25 cellular contexts compared by ENCODE assay signal in the genomic region with DNA sequence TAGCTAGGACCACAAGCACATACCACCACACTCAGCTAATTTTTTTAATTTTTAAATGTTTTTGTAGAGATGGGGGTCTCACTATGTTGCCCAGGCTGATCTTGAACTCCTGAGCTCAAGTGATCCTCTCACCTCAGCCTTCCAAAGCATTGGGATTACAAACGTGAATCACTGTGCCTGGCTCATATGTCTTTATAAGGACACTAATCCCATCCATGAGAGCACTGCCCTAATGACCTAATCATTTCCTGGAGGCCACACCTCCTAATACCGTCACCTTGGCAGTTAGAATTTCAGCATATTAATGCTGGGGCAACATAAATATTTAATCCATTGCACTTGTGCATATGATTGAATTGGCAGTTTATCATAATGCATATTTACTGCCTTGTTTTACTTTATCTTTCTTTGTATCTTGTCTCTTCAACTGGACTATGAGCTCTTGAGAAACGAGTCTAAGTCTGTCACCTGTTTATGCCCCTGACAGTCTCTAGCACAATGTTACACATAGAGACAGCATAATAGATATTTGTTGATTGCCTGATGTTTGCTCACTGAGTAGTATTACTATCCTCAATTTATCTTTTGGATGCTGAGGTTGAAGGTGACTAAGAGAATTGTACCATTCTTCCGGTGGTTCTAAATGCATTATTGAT.
DNase-seq lines count a peak whose midpoint lies in the region; ATAC-seq, FAIRE-seq and TF ChIP-seq lines count a peak whose summit lies in the region.
"Had no signal": no experiment of that assay in that cellular context is flagged by ENCODE, and none has a peak within 500 bp of the region (broad histone marks: within the 10 kb centered on the region; RNA-seq: fewer than 3 reads in every experiment).

No MANE protein-coding gene starts in this region.

- H3K27me3 Mint-ChIP-seq in brain = no peaks in the 10 kb centered on the region

- TF ChIP-seq RAD21 in HepG2 (CRISPR knock-in tag; IDR thresholded peaks at IDR 0.05) = no peak

- no peaks in the 10 kb centered on the region for H3K27me3 ChIP-seq in HepG2 (ENCODE audit: control insufficient read depth in 1 of 2, insufficient read depth in 2 of 2, low read length in 2 of 2)
- H3K27me3 ChIP-seq: BLaER1 treated with 17β-estradiol and CSF1 and Interleukin-3, amounts not matched to agents 10 nM and 100 nM; dorsolateral prefrontal cortex; esophagus squamous epithelium had no signal

- peaks cover 12 to 22% (median 16%) of the 10 kb centered on the region in 5 experiments for H3K9me3 Mint-ChIP-seq in brain

- ATAC-seq in HepG2 = peak; percentile 87
- ATAC-seq: activated CD8-positive, alpha-beta memory T cell treated with anti-CD3 and anti-CD28 coated beads, Interleukin-2, amount 10 ng/mL, durations not matched to agents 7 days and 5 days had no signal

- no peak overlapping the region for H2AFZ ChIP-seq in HepG2 (ENCODE audit: low read length)

- no peak for FAIRE-seq in HepG2 (lab: Jason Lieb, UNC)
- FAIRE-seq: D721Med, G401.6, TTC549 had no signal

- H3K36me3 ChIP-seq in HepG2 (replicated peaks in 1 of 2; ENCODE audit: control insufficient read depth in 1 of 2, insufficient read depth in 2 of 2, low read length in 2 of 2) = no peaks in the 10 kb centered on the region
- H3K36me3 ChIP-seq: esophagus squamous epithelium had no signal

- peak; percentile 2 for DNase-seq in M059J (ENCODE audit: low read depth)
- peak; percentile 63 for DNase-seq in HepG2 (ENCODE audit: low spot score)
- DNase-seq in KBM-7 = no peak
- no peak for DNase-seq in lower leg skin (ENCODE audit: low spot score in 2 of 2)
- no peak for DNase-seq in OCI-M2 (lab: John Stamatoyannopoulos, UW; ENCODE audit: unreplicated experiment)
- no peak for DNase-seq in NCI-H2227 treated with DMSO at 0.1 percent for 48 hours (lab: John Stamatoyannopoulos, UW)
- DNase-seq: activated CD4-positive, alpha-beta T cell treated with anti-CD3 and anti-CD28 coated beads for 4 hours; activated CD8-positive, alpha-beta memory T cell treated with anti-CD3 and anti-CD28 coated beads, Interleukin-2, amount 10 ng/mL, durations not matched to agents 7 days and 5 days; dorsolateral prefrontal cortex; esophagus squamous epithelium; immature natural killer cell; NCI-H1694; NCI-H345; stimulated activated CD4-positive, alpha-beta T cell treated with anti-CD3 and anti-CD28 coated beads, Interleukin-4, amount 100 ng/mL, for 4 hours; SW 1271 had no signal

- H3K9ac ChIP-seq in HepG2 (ENCODE audit: insufficient read depth, low read depth, low read length) = no peak overlapping the region
- H3K9ac ChIP-seq: BLaER1 treated with 17β-estradiol and CSF1 and Interleukin-3, amounts not matched to agents 10 nM and 100 nM had no signal

- H3K4me3 ChIP-seq in HepG2 (replicated peaks in 1 of 3; ENCODE audit: insufficient read depth in 1 of 3, low read depth in 2 of 3, low read length in 3 of 3) = no peak overlapping the region
- H3K4me3 ChIP-seq in lower leg skin (ENCODE audit: low read depth, poor library complexity, severe bottlenecking) = no peak overlapping the region
- H3K4me3 ChIP-seq: BLaER1 treated with 17β-estradiol and CSF1 and Interleukin-3, amounts not matched to agents 10 nM and 100 nM; dorsolateral prefrontal cortex; esophagus squamous epithelium; lung; skin epidermis had no signal

- in situ Hi-C loops in HepG2 (cut with HindIII; ENCODE audit: extremely low pct_ligation_motif_present, low pct_unique_long_range_greater_than_20kb) = no loop called here
- in situ Hi-C loops in KBM-7 (cut with MboI; ENCODE audit: low pct_unique_long_range_greater_than_20kb, low sequenced_read_pairs) = no loop called here

- CTCF ChIA-PET in HepG2 (lab: Yijun Ruan, JAX; ENCODE audit: low intra/inter-chr PET ratio, low total read pairs) = no interaction called here

- peak overlapping the region; percentile 10; the same call in 1 of the 2 replicates for H3K4me2 ChIP-seq in HepG2 (ENCODE audit: low read depth, low read length)

- H4K20me1 ChIP-seq in HepG2 (ENCODE audit: insufficient read depth, low read length) = no peaks in the 10 kb centered on the region
- H4K20me1 ChIP-seq: BLaER1 treated with 17β-estradiol and CSF1 and Interleukin-3, amounts not matched to agents 10 nM and 100 nM had no signal

- H3K27ac Mint-ChIP-seq in brain = peak overlapping the region in 3 of 5 experiments; percentile 84 to 92 (median 87)
- H3K27ac Mint-ChIP-seq: activated CD8-positive, alpha-beta memory T cell treated with anti-CD3 and anti-CD28 coated beads, Interleukin-2, amount 10 ng/mL, durations not matched to agents 7 days and 5 days; activated T-helper 2 cell treated with anti-CD3 and anti-CD28 coated beads, Interferon-gamma antibody, Interleukin-2, Interleukin-4, amounts not matched to agents 10 μg/mL and 5 μg/mL and 100 μg/mL, durations not matched to agents 14 hours and 24 hours and 36 hours; immature natural killer cell had no signal

- H3K9me3 ChIP-seq in HepG2 (ENCODE audit: low read length) = no peaks in the 10 kb centered on the region; the same call in 1 of the 2 replicates

- intact Hi-C loops in HepG2 (cut with micrococcal nuclease; ENCODE audit: unreplicated experiment) = no loop called here
- intact Hi-C loops in lower leg skin (cut with DNase I; ENCODE audit: low total_unique reads) = no loop called here

- H3K27ac ChIP-seq in 22Rv1 = 0 out of 2 replicates have a peak overlapping the region, but pooled peaks have one; percentile 23
- peak overlapping the region; percentile 53 for H3K27ac ChIP-seq in HepG2 (ENCODE audit: extremely low read length, insufficient read depth, low read length)
- H3K27ac ChIP-seq: BLaER1 treated with 17β-estradiol and CSF1 and Interleukin-3, amounts not matched to agents 10 nM and 100 nM; dorsolateral prefrontal cortex; skin epidermis had no signal

- H3K4me3 Mint-ChIP-seq in brain = no peak overlapping the region
- H3K4me3 Mint-ChIP-seq: activated CD8-positive, alpha-beta memory T cell treated with anti-CD3 and anti-CD28 coated beads, Interleukin-2, amount 10 ng/mL, durations not matched to agents 7 days and 5 days; immature natural killer cell; nephron had no signal

- H3K36me3 Mint-ChIP-seq in brain = peaks cover 72% of the 10 kb centered on the region
- H3K36me3 Mint-ChIP-seq: activated CD8-positive, alpha-beta memory T cell treated with anti-CD3 and anti-CD28 coated beads, Interleukin-2, amount 10 ng/mL, durations not matched to agents 7 days and 5 days had no signal

- peaks cover 52% of the 10 kb centered on the region for H3K4me1 ChIP-seq in HepG2 (ENCODE audit: insufficient read depth, low read length)

- TF ChIP-seq CTCF in 22Rv1 (IDR thresholded peaks at IDR 0.05) = no peak
- TF ChIP-seq CTCF in brain (conservative IDR thresholded peaks at IDR 0.05) = no peak
- no peak for TF ChIP-seq CTCF in HepG2 (CRISPR knock-in tag; IDR thresholded peaks at IDR 0.05)
- no peak for TF ChIP-seq CTCF in lower leg skin (IDR thresholded peaks at IDR 0.05)

- no peaks in the 10 kb centered on the region for H3K79me2 ChIP-seq in HepG2 (ENCODE audit: insufficient read depth, low read length)

- peaks cover 55% of the 10 kb centered on the region for H3K4me1 Mint-ChIP-seq in brain
- H3K4me1 Mint-ChIP-seq: activated CD8-positive, alpha-beta memory T cell treated with anti-CD3 and anti-CD28 coated beads, Interleukin-2, amount 10 ng/mL, durations not matched to agents 7 days and 5 days; immature natural killer cell had no signal

- WGBS in HepG2 (ENCODE audit: low lambda C conversion rate) = 15% methylated on average over 4 of the region's 4 CpGs
- 41 to 43% methylated on average over 4 of the region's 4 CpGs for WGBS in lower leg skin, 2 donors

- no peak for TF ChIP-seq POLR2A in HepG2 (IDR thresholded peaks at IDR 0.05; ENCODE audit: insufficient read depth in 1 of 2, low read depth in 2 of 2, low read length in 2 of 2)
- TF ChIP-seq POLR2A in lower leg skin (IDR thresholded peaks at IDR 0.05) = no peak

- no TSS peak for BruUV-seq in HepG2 (replicated peaks; lab: Mats Ljungman, UMichigan)

- POLR2A ChIA-PET in HepG2 (lab: Yijun Ruan, JAX) = no interaction called here

- TF ChIP-seq EP300 in HepG2 (IDR thresholded peaks at IDR 0.05; ENCODE audit: low read depth in 2 of 2, low read length in 2 of 2) = peak in 1 of 2 experiments; percentile 47; a peak in 1 of 4 replicates
- no peak for TF ChIP-seq EP300 in HepG2 (CRISPR knock-in tag; IDR thresholded peaks at IDR 0.05; ENCODE audit: borderline replicate concordance)

TF ChIP-seq in HepG2, 621 proteins besides CTCF, POLR2A, EP300 and RAD21 (continues in another document):
- TF ChIP-seq, protein P1, sequence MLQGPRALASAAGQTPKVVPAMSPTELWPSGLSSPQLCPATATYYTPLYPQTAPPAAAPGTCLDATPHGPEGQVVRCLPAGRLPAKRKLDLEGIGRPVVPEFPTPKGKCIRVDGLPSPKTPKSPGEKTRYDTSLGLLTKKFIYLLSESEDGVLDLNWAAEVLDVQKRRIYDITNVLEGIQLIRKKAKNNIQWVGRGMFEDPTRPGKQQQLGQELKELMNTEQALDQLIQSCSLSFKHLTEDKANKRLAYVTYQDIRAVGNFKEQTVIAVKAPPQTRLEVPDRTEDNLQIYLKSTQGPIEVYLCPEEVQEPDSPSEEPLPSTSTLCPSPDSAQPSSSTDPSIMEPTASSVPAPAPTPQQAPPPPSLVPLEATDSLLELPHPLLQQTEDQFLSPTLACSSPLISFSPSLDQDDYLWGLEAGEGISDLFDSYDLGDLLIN (CRISPR knock-in tag; IDR thresholded peaks at IDR 0.05; ENCODE audit: borderline replicate concordance) = no peak
- TF ChIP-seq ZNF121 (CRISPR knock-in tag; IDR thresholded peaks at IDR 0.05) (peak; percentile 58; the same call in 1 of the 2 replicates), NCOR1 (IDR thresholded peaks at IDR 0.05; ENCODE audit: borderline replicate concordance, low read length) (peak; percentile 78), FOXP1 (IDR thresholded peaks at IDR 0.05) (no peak), FOXP1 (CRISPR knock-in tag; IDR thresholded peaks at IDR 0.05) (peak; percentile 53; the same call in 1 of the 2 replicates), GATAD2A (CRISPR knock-in tag; IDR thresholded peaks at IDR 0.05) (peak; percentile 19; the same call in 1 of the 2 replicates), ELF1 (CRISPR knock-in tag; IDR thresholded peaks at IDR 0.05) (no peak), SOX6 (IDR thresholded peaks at IDR 0.05) (no peak), SOX6 (CRISPR knock-in tag; IDR thresholded peaks at IDR 0.05) (peak; percentile 23; the same call in 1 of the 2 replicates), ZNF230 (CRISPR knock-in tag; IDR thresholded peaks at IDR 0.05) (no peak), CEBPG (CRISPR knock-in tag; IDR thresholded peaks at IDR 0.05) (peak; percentile 50; the same call in 1 of the 2 replicates), ZNF292 (CRISPR knock-in tag; IDR thresholded peaks at IDR 0.05; ENCODE audit: borderline replicate concordance, low read depth) (peak; percentile 26; the same call in 1 of the 2 replicates), CC2D1A (CRISPR knock-in tag; IDR thresholded peaks at IDR 0.05) (no peak), NCOA2 (CRISPR knock-in tag; IDR thresholded peaks at IDR 0.05) (0 out of 2 replicates have a peak, but pooled peaks have one; percentile 28), SOX13 (IDR thresholded peaks at IDR 0.05) (no peak), SOX13 (CRISPR knock-in tag; conservative IDR thresholded peaks at IDR 0.05 in 1 of 2, IDR thresholded peaks at IDR 0.05 in 1 of 2) (0 out of 4 replicates have a peak, but pooled peaks of 1 of the 2 experiments have one; percentile 28)

Comparison
In these comparisons a context has a peak if more than half of its experiments do, and no peak if none do; other contexts are left out.
1. DNase-seq: peak in M059J (single experiment) and HepG2 (single experiment); none in KBM-7 (single experiment), lower leg skin (0 of 2), OCI-M2 (single experiment) and NCI-H2227 treated with DMSO at 0.1 percent for 48 hours (single experiment).